16 cellular contexts compared by ENCODE assay signal in the genomic region with DNA sequence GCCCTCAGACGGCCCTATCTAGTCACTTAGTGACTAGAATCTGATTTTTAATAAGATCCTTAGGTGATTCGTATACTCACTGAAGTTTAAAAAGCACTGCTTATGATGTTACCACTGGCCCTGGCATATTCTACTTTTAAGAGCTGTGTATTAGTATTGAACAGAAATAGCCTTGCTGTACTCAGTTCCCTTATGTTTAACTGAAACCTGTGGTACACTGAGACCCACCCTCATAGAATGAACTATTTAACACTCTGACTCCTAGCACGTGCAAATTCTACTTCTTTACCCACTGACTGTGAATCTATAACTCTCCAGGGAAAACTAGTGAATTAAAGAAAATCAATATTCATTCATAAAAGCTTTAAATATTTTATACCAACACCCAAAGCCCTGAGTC.
A peak's percentile ranks its signal among the peaks of the same experiment; 100 is the strongest.
DNase-seq lines count a peak whose midpoint lies in the region; ATAC-seq and TF ChIP-seq lines count a peak whose summit lies in the region.
"Had no signal": no experiment of that assay in that cellular context is flagged by ENCODE, and none has a peak within 500 bp of the region (broad histone marks: within the 10 kb centered on the region; RNA-seq: fewer than 3 reads in every experiment).

No MANE protein-coding gene starts in this region.

- H3K4me3 ChIP-seq in HEK293 (ENCODE audit: low read depth, low read length) (no peak overlapping the region), WERI-Rb-1 (ENCODE audit: low read depth, low read length) (no peak overlapping the region)
- H3K4me3 ChIP-seq: PC-9 had no signal

- no peak overlapping the region for H3K27ac ChIP-seq in HEK293 (ENCODE audit: extremely low read depth, low read depth, low read length)
- no peak overlapping the region for H3K27ac ChIP-seq in WERI-Rb-1
- H3K27ac ChIP-seq: HL-60, PC-9 had no signal

- H3K9me3 ChIP-seq in HEK293 (ENCODE audit: control insufficient read depth, insufficient read depth, low read depth, low read length), result no peaks in the 10 kb centered on the region
- H3K9me3 ChIP-seq in WERI-Rb-1 (ENCODE audit: severe bottlenecking), result no peaks in the 10 kb centered on the region

- H3K27me3 ChIP-seq in WERI-Rb-1 (ENCODE audit: insufficient read depth, low read depth, severe bottlenecking), result no peaks in the 10 kb centered on the region

- CTCF ChIA-PET in HEK293 (lab: Yijun Ruan, JAX), result interaction anchor here (0.6 to 0.9 kb wide), 2 partner anchors 155 to 209 kb away, joined by 3 to 7 read pairs; no protein-coding TSS in a partner anchor

- no peak for TF ChIP-seq CTCF in HEK293 (tag by site-specific recombination; IDR thresholded peaks at IDR 0.05)
- no peak for TF ChIP-seq CTCF in WERI-Rb-1 (IDR thresholded peaks at IDR 0.05; ENCODE audit: low read depth, low read length)

- no peaks in the 10 kb centered on the region for H3K36me3 ChIP-seq in HEK293 (ENCODE audit: control insufficient read depth in 2 of 2, insufficient read depth in 1 of 2, low read length in 2 of 2)
- no peaks in the 10 kb centered on the region for H3K36me3 ChIP-seq in WERI-Rb-1

- intact Hi-C loops in posterior cingulate gyrus (cut with DNase I), result no loop called here

- POLR2A ChIA-PET in HEK293 (lab: Yijun Ruan, JAX), result no interaction called here

- no peak for DNase-seq in WERI-Rb-1
- no peak for DNase-seq in NCI-H2227 treated with DMSO at 0.1 percent for 48 hours (lab: John Stamatoyannopoulos, UW)
- no peak for DNase-seq in posterior cingulate gyrus
- no peak for DNase-seq in CD1c-positive myeloid dendritic cell (ENCODE audit: extremely low spot score)
- DNase-seq: CD8-positive, alpha-beta memory T cell; DND-41; GDM1; H9; NCI-H146; NCI-H226; NCI-H69; PC-9 had no signal

- H3K4me1 ChIP-seq in HEK293 (ENCODE audit: control insufficient read depth, insufficient read depth, low read length), result no peaks in the 10 kb centered on the region

- ATAC-seq in GM19351 (IDR thresholded peaks at IDR 0.05; ENCODE audit: unreplicated experiment) (peak; percentile 58), HG03025 (IDR thresholded peaks at IDR 0.05; ENCODE audit: low FRiP score, unreplicated experiment) (peak; percentile 95)

TF ChIP-seq in HEK293, 187 proteins besides CTCF, POLR2A, EP300 and RAD21:
- TF ChIP-seq ZNF660 (tag by site-specific recombination; IDR thresholded peaks at IDR 0.05), result peak; percentile 90
- TF ChIP-seq GLI4 (tag by site-specific recombination; IDR thresholded peaks at IDR 0.05), result no peak
